Comparison of ENCODE assay signal across 13 cellular contexts in the genomic region with DNA sequence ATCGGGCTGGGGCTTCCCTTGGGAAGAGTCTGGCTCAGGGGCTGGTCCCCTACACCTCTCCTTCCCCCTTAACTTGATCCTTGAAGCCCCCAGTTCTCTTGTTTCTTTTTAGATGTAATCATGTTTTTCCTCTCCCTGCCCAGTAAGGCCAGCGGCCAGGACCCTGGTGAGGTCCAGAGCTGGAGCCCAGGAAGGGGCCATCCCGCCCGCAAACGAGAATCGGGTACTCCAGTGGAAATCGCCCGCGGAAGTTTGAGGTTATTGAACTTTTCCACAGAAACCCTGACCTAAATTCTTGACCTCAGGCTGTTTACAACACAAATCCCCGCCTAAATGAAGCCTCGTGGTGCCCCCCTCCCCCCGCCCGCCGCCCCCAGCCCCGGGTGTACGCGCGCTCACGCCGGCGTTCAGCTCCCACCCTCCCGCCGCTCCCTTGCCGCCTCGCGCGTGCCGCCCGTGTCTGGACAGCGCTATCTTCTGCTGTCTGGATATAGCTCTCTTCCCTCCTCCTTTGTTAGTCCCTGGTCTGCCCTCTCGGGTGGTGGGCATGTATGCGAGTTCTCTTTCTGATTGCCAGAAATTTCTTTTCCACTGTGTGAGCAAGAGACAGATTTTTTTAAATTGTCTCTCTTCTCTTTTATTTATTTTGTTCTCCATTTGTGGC.
DNase-seq lines count a peak whose midpoint lies in the region; ATAC-seq, FAIRE-seq and TF ChIP-seq lines count a peak whose summit lies in the region.
"Had no signal": no experiment of that assay in that cellular context is flagged by ENCODE, and none has a peak within 500 bp of the region (broad histone marks: within the 10 kb centered on the region; RNA-seq: fewer than 3 reads in every experiment).

No MANE protein-coding gene starts in this region.

- H3K4me3 ChIP-seq in H1 (ENCODE audit: extremely low read depth in 1 of 4, insufficient read depth in 2 of 4, low read depth in 3 of 4, low read length in 4 of 4), result peak overlapping the region; percentile 42 to 69 (median 55); a peak in 6 of 8 replicates
- H3K4me3 ChIP-seq: thoracic aorta had no signal

- H2BK20ac ChIP-seq in H1 (ENCODE audit: low read length), result no peak overlapping the region

- H4K8ac ChIP-seq in H1 (ENCODE audit: extremely low read depth, insufficient read depth, low read length), result peak overlapping the region; percentile 20; the same call in 1 of the 2 replicates

- no peak overlapping the region for H3K14ac ChIP-seq in H1 (ENCODE audit: insufficient read length)

- H2BK120ac ChIP-seq in H1 (replicated peaks; ENCODE audit: low read depth, low read length), result no peak overlapping the region

- no peak overlapping the region for H3K27ac Mint-ChIP-seq in activated naive CD4-positive, alpha-beta T cell treated with anti-CD3 and anti-CD28 coated beads, Interleukin-2, amount 50 U/mL, for 24 hours
- no peak overlapping the region for H3K27ac Mint-ChIP-seq in stimulated activated naive B cell treated with anti-CD40 and anti-IgM and Interleukin-4, amounts not matched to agents 10 μg/mL and 1 μg/mL and 100 μg/mL, for 72 hours
- H3K27ac Mint-ChIP-seq: activated B cell treated with CpG ODN at 0.5 μM for 24 hours, immature natural killer cell had no signal

- peaks cover 29% of the 10 kb centered on the region for H3K27me3 Mint-ChIP-seq in activated naive CD4-positive, alpha-beta T cell treated with anti-CD3 and anti-CD28 coated beads, Interleukin-2, amount 50 U/mL, for 24 hours
- H3K27me3 Mint-ChIP-seq in stimulated activated naive B cell treated with anti-CD40 and anti-IgM and Interleukin-4, amounts not matched to agents 10 μg/mL and 1 μg/mL and 100 μg/mL, for 72 hours, result peaks cover 69 to 88% of the 10 kb centered on the region in 2 donors

- POLR2A ChIA-PET in H1 (lab: Charles Lee; ENCODE audit: partially characterized antibody), result no interaction called here

- no peak for TF ChIP-seq RAD21 in H1 (IDR thresholded peaks at IDR 0.05 in 1 of 2, conservative IDR thresholded peaks at IDR 0.05 in 1 of 2; ENCODE audit: low read depth in 2 of 2, low read length in 2 of 2)

- peaks cover 21% of the 10 kb centered on the region for H3K4me1 Mint-ChIP-seq in activated naive CD4-positive, alpha-beta T cell treated with anti-CD3 and anti-CD28 coated beads, Interleukin-2, amount 50 U/mL, for 24 hours
- peaks cover 6 to 15% of the 10 kb centered on the region in 2 donors for H3K4me1 Mint-ChIP-seq in stimulated activated naive B cell treated with anti-CD40 and anti-IgM and Interleukin-4, amounts not matched to agents 10 μg/mL and 1 μg/mL and 100 μg/mL, for 72 hours
- H3K4me1 Mint-ChIP-seq: activated B cell treated with CpG ODN at 0.5 μM for 24 hours, immature natural killer cell had no signal

- H3K9ac ChIP-seq in H1 (replicated peaks in 1 of 4; ENCODE audit: extremely low read depth in 1 of 4, low read depth in 3 of 4, low read length in 3 of 4), result peak overlapping the region in 1 of 4 experiments; percentile 11; a peak in 1 of 7 replicates

- H4K91ac ChIP-seq in H1 (replicated peaks; ENCODE audit: insufficient read length, low read length), result no peak overlapping the region

- DNase-seq in activated naive CD4-positive, alpha-beta T cell treated with anti-CD3 and anti-CD28 coated beads, Interleukin-2, amount 50 U/mL, for 16 hours, result no peak
- DNase-seq in NCI-H1092 treated with DMSO at 0.1 percent for 48 hours (lab: John Stamatoyannopoulos, UW) (peak; percentile 64), H1 (ENCODE audit: low read depth in 1 of 2, low spot score in 2 of 2) (no peak), retina (peak; percentile 49), cerebellar nuclear complex (lab: John Stamatoyannopoulos, UW) (no peak)
- DNase-seq in stimulated activated naive B cell treated with anti-CD40 and anti-IgM and Interleukin-4, amounts not matched to agents 10 μg/mL and 1 μg/mL and 100 μg/mL, for 72 hours, result no peak
- DNase-seq in activated CD4-positive, CD25-positive, alpha-beta regulatory T cell (lab: John Stamatoyannopoulos, UW), result no peak
- DNase-seq: activated B cell treated with CpG ODN at 0.5 μM for 24 hours, immature natural killer cell, NCI-H510A, SHP77 had no signal

- no peak for ATAC-seq in stimulated activated naive B cell treated with anti-CD40 and anti-IgM and Interleukin-4, amounts not matched to agents 10 μg/mL and 1 μg/mL and 100 μg/mL, for 72 hours (replicated peaks)

- CTCF ChIA-PET in H1 (lab: Charles Lee; ENCODE audit: partially characterized antibody), result interaction anchor here (0.5 to 1.6 kb wide), 3 partner anchors 101 to 176 kb away, joined by 3 read pairs; no protein-coding TSS in a partner anchor

- no peak for TF ChIP-seq EP300 in H1 (IDR thresholded peaks at IDR 0.05; ENCODE audit: borderline replicate concordance in 1 of 2, low read depth in 2 of 2, low read length in 2 of 2)

- H3K4me2 ChIP-seq in H1 (ENCODE audit: insufficient read depth in 1 of 2, low read depth in 2 of 2, low read length in 2 of 2), result peak overlapping the region; percentile 97 to 99

- peaks cover 0 to 21% (median 4%) of the 10 kb centered on the region in 4 experiments; a peak in 6 of 7 replicates for H3K4me1 ChIP-seq in H1 (replicated peaks in 1 of 4; ENCODE audit: control insufficient read depth in 3 of 4, insufficient read depth in 4 of 4, low read length in 3 of 4)

- FAIRE-seq in H1 (lab: Jason Lieb, UNC), result no peak

- no peak for TF ChIP-seq CTCF in H1 (IDR thresholded peaks at IDR 0.05; ENCODE audit: control extremely low read depth in 1 of 3, insufficient read depth in 1 of 3, low read depth in 1 of 3, low read length in 3 of 3)

- no peak overlapping the region for H2BK15ac ChIP-seq in H1 (ENCODE audit: low read length)

- H3K23me2 ChIP-seq in H1 (ENCODE audit: low read depth, low read length), result peaks cover 10% of the 10 kb centered on the region

- H2BK12ac ChIP-seq in H1 (ENCODE audit: low read depth, low read length), result no peak overlapping the region

- H3K79me1 ChIP-seq in H1 (ENCODE audit: low read depth, low read length), result no peaks in the 10 kb centered on the region; the same call in 1 of the 2 replicates

- peaks cover 1 to 2% of the 10 kb centered on the region in 2 experiments for H4K20me1 ChIP-seq in H1 (replicated peaks in 1 of 2; ENCODE audit: control insufficient read depth in 1 of 2, insufficient read depth in 2 of 2, low read length in 2 of 2)

- H3K27ac ChIP-seq in H1 (ENCODE audit: low read depth, low read length), result no peak overlapping the region
- H3K27ac ChIP-seq: thoracic aorta had no signal

- no peaks in the 10 kb centered on the region for H3K36me3 ChIP-seq in H1 (ENCODE audit: control insufficient read depth in 2 of 4, insufficient read depth in 4 of 4, low read length in 3 of 4)
- H3K36me3 ChIP-seq: thoracic aorta had no signal

- H3K9me3 ChIP-seq in H1 (ENCODE audit: insufficient read depth in 2 of 2, low read depth in 1 of 2, low read length in 1 of 2), result no peaks in the 10 kb centered on the region
- H3K9me3 ChIP-seq: thoracic aorta had no signal

- no peak overlapping the region for H3K23ac ChIP-seq in H1 (ENCODE audit: insufficient read length)

- H3K18ac ChIP-seq in H1 (ENCODE audit: extremely low read depth, low read length), result no peak overlapping the region

- H3K36me3 Mint-ChIP-seq in activated naive CD4-positive, alpha-beta T cell treated with anti-CD3 and anti-CD28 coated beads, Interleukin-2, amount 50 U/mL, for 24 hours, result no peaks in the 10 kb centered on the region
- no peaks in the 10 kb centered on the region for H3K36me3 Mint-ChIP-seq in stimulated activated naive B cell treated with anti-CD40 and anti-IgM and Interleukin-4, amounts not matched to agents 10 μg/mL and 1 μg/mL and 100 μg/mL, for 72 hours

- 33% methylated on average over 8 of the region's 32 CpGs; no CpG with 5 or more reads in 1 of the 2 experiments for WGBS in H1 (ENCODE audit: extremely low coverage in 1 of 2, insufficient coverage in 1 of 2, insufficient read length in 1 of 2, insufficient replicate concordance in 2 of 2, low coverage in 1 of 2, low lambda C conversion rate in 2 of 2, missing lambda C conversion rate in 1 of 2), 2 experiments

- TF ChIP-seq POLR2A in H1 (IDR thresholded peaks at IDR 0.05; ENCODE audit: control extremely low read depth in 1 of 2, low read depth in 2 of 2, low read length in 2 of 2), result no peak

- H3K4me3 Mint-ChIP-seq in activated naive CD4-positive, alpha-beta T cell treated with anti-CD3 and anti-CD28 coated beads, Interleukin-2, amount 50 U/mL, for 24 hours, result peak overlapping the region; percentile 87
- H3K4me3 Mint-ChIP-seq in stimulated activated naive B cell treated with anti-CD40 and anti-IgM and Interleukin-4, amounts not matched to agents 10 μg/mL and 1 μg/mL and 100 μg/mL, for 72 hours, result no peak overlapping the region
- H3K4me3 Mint-ChIP-seq: activated B cell treated with CpG ODN at 0.5 μM for 24 hours, immature natural killer cell had no signal

- H2AFZ ChIP-seq in H1 (ENCODE audit: low read length), result 0 out of 2 replicates have a peak overlapping the region, but pooled peaks have one; percentile 11

- no peak overlapping the region for H3K4ac ChIP-seq in H1 (replicated peaks; ENCODE audit: insufficient read length, low read depth, low read length)

- H3K27me3 ChIP-seq in H1 (replicated peaks in 1 of 4; ENCODE audit: control insufficient read depth in 3 of 4, extremely low read depth in 1 of 4, insufficient read depth in 3 of 4, low read length in 3 of 4), result peaks cover 37 to 54% (median 50%) of the 10 kb centered on the region in 4 experiments

- no peak overlapping the region for H4K5ac ChIP-seq in H1 (ENCODE audit: insufficient read length, low read depth, low read length)

- no peak overlapping the region for H2AK5ac ChIP-seq in H1 (ENCODE audit: low read depth, low read length)

- no peak overlapping the region for H3K56ac ChIP-seq in H1 (replicated peaks; ENCODE audit: insufficient read length, low read depth, low read length)

- no peaks in the 10 kb centered on the region for H3K9me3 Mint-ChIP-seq in activated naive CD4-positive, alpha-beta T cell treated with anti-CD3 and anti-CD28 coated beads, Interleukin-2, amount 50 U/mL, for 24 hours
- H3K9me3 Mint-ChIP-seq in stimulated activated naive B cell treated with anti-CD40 and anti-IgM and Interleukin-4, amounts not matched to agents 10 μg/mL and 1 μg/mL and 100 μg/mL, for 72 hours, result no peaks in the 10 kb centered on the region
- H3K9me3 Mint-ChIP-seq: activated B cell treated with CpG ODN at 0.5 μM for 24 hours had no signal

- no peak overlapping the region for H2BK5ac ChIP-seq in H1 (ENCODE audit: low read depth, low read length)

- no peaks in the 10 kb centered on the region for H3K79me2 ChIP-seq in H1 (ENCODE audit: control insufficient read depth in 1 of 2, insufficient read depth in 2 of 2, low read length in 2 of 2)

TF ChIP-seq in H1, 55 proteins besides CTCF, POLR2A, EP300 and RAD21 (continues in another document):
- no peak for TF ChIP-seq SIRT6 (IDR thresholded peaks at IDR 0.05; ENCODE audit: low read length)

Comparison
In these comparisons a context has a peak if more than half of its experiments do, and no peak if none do; other contexts are left out.
1. DNase-seq: peak in NCI-H1092 treated with DMSO at 0.1 percent for 48 hours (single experiment) and retina (single experiment); none in activated naive CD4-positive, alpha-beta T cell treated with anti-CD3 and anti-CD28 coated beads, Interleukin-2, amount 50 U/mL, for 16 hours (single experiment), H1 (0 of 2), cerebellar nuclear complex (0 of 2), stimulated activated naive B cell treated with anti-CD40 and anti-IgM and Interleukin-4, amounts not matched to agents 10 μg/mL and 1 μg/mL and 100 μg/mL, for 72 hours (single experiment) and activated CD4-positive, CD25-positive, alpha-beta regulatory T cell (0 of 4).